Comparison of ENCODE assay signal across 8 cellular contexts in genomic region chr6:33073431-33073871, GRCh38. TPM values are rescaled to one million over a fixed set of nuclear protein-coding genes. Genes with fewer than 3 reads are reported as not detected.
DNase-seq lines count a peak whose midpoint lies in the region; ATAC-seq and TF ChIP-seq lines count a peak whose summit lies in the region.

Gene HLA-DPA1 (minus strand): TSS chr6:33073649.

- no peak for TF ChIP-seq CTCF in CD4-positive, alpha-beta T cell (IDR thresholded peaks at IDR 0.05)
- no peak for TF ChIP-seq CTCF in mucosa of descending colon (IDR thresholded peaks at IDR 0.05)

- peak; percentile 73 for ATAC-seq in CD4-positive, alpha-beta T cell (ENCODE audit: poor library complexity)
- ATAC-seq in GM19035 (IDR thresholded peaks at IDR 0.05; ENCODE audit: unreplicated experiment) (peak; percentile 49), HG03108 (IDR thresholded peaks at IDR 0.05; ENCODE audit: unreplicated experiment) (peak; percentile 71), mucosa of descending colon (peak; percentile 80)

- no peaks in the 10 kb centered on the region for H3K9me3 ChIP-seq in CD4-positive, alpha-beta T cell (ENCODE audit: control insufficient read depth, low read length)
- no peaks in the 10 kb centered on the region for H3K9me3 ChIP-seq in mucosa of descending colon

- H3K36me3 ChIP-seq in mucosa of descending colon (ENCODE audit: low read depth) = no peaks in the 10 kb centered on the region

- no peak within 1 kb of the TSS for H3K27ac ChIP-seq in CD4-positive, alpha-beta T cell (ENCODE audit: low read depth, low read length)

- H3K4me3 ChIP-seq in mucosa of descending colon = no peak within 1 kb of the TSS

- intact Hi-C loops in CD4-positive, alpha-beta T cell (cut with DNase I, micrococcal nuclease) = no loop called here
- intact Hi-C loops in dendritic cell treated with granulocyte-macrophage colony-stimulating factor and Interleukin-4, amounts not matched to agents 40 ng/mL and 50 ng/mL, for 4 days (cut with micrococcal nuclease) = loop anchor here (2.0 kb wide), 1 partner anchor 45 kb away; no protein-coding TSS in a partner anchor
- intact Hi-C loops in mucosa of descending colon (cut with DNase I, micrococcal nuclease) = loop anchor here (10.0 kb wide), 1 partner anchor 59 kb away; no protein-coding TSS in a partner anchor

- no peaks in the 10 kb centered on the region for H3K4me1 ChIP-seq in mucosa of descending colon (ENCODE audit: low read depth)

- peaks cover 4% of the 10 kb centered on the region for H3K27me3 Mint-ChIP-seq in CD4-positive, alpha-beta T cell
- peaks cover 9% of the 10 kb centered on the region for H3K27me3 Mint-ChIP-seq in T-helper 1 cell treated with Interleukin-12 subunit alpha and Interleukin-12 subunit beta and Interleukin-4 antibody, amounts not matched to agents 30 μg/mL and 1 μg/mL, for 36 hours (ENCODE audit: low read depth)
- no peaks in the 10 kb centered on the region for H3K27me3 Mint-ChIP-seq in dendritic cell treated with granulocyte-macrophage colony-stimulating factor and Interleukin-4, amounts not matched to agents 40 ng/mL and 50 ng/mL, for 4 days

- no peaks in the 10 kb centered on the region for H3K9me3 Mint-ChIP-seq in CD4-positive, alpha-beta T cell
- H3K9me3 Mint-ChIP-seq in T-helper 1 cell treated with Interleukin-12 subunit alpha and Interleukin-12 subunit beta and Interleukin-4 antibody, amounts not matched to agents 30 μg/mL and 1 μg/mL, for 36 hours = no peaks in the 10 kb centered on the region
- H3K9me3 Mint-ChIP-seq in dendritic cell treated with granulocyte-macrophage colony-stimulating factor and Interleukin-4, amounts not matched to agents 40 ng/mL and 50 ng/mL, for 4 days = no peaks in the 10 kb centered on the region

- CTCF ChIA-PET in CD4-positive, alpha-beta T cell (lab: Charles Lee) = interaction anchor here (1.7 kb wide), 1 partner anchor 175 kb away, joined by 4 read pairs; no protein-coding TSS in a partner anchor

- DNase-seq in CD4-positive, alpha-beta T cell = peak in 3 of 10 experiments; percentile 10 to 32 (median 18)
- DNase-seq in mucosa of descending colon (peak in 1 of 3 donors; percentile 59), NCI-H1436 (lab: John Stamatoyannopoulos, UW) (no peak), LoVo (ENCODE audit: low spot score) (no peak)

- POLR2A ChIA-PET in CD4-positive, alpha-beta T cell (lab: Charles Lee) = interaction anchor here (0.7 to 2.4 kb wide), 5 partner anchors 45 to 344 kb away, joined by 3 to 12 read pairs (median 4); partner anchors contain the start of gene CUTA

- peaks cover 53% of the 10 kb centered on the region for H3K4me1 Mint-ChIP-seq in CD4-positive, alpha-beta T cell (ENCODE audit: low read depth)
- peaks cover 51% of the 10 kb centered on the region for H3K4me1 Mint-ChIP-seq in T-helper 1 cell treated with Interleukin-12 subunit alpha and Interleukin-12 subunit beta and Interleukin-4 antibody, amounts not matched to agents 30 μg/mL and 1 μg/mL, for 36 hours (ENCODE audit: low read depth)
- peaks cover 33% of the 10 kb centered on the region for H3K4me1 Mint-ChIP-seq in dendritic cell treated with granulocyte-macrophage colony-stimulating factor and Interleukin-4, amounts not matched to agents 40 ng/mL and 50 ng/mL, for 4 days (ENCODE audit: low read depth)

- H3K27me3 ChIP-seq in CD4-positive, alpha-beta T cell (ENCODE audit: control insufficient read depth, insufficient read depth, low read length) = no peaks in the 10 kb centered on the region

- peak within 1 kb of the TSS; percentile 71 for H3K27ac Mint-ChIP-seq in CD4-positive, alpha-beta T cell
- peak within 1 kb of the TSS; percentile 82 for H3K27ac Mint-ChIP-seq in T-helper 1 cell treated with Interleukin-12 subunit alpha and Interleukin-12 subunit beta and Interleukin-4 antibody, amounts not matched to agents 30 μg/mL and 1 μg/mL, for 36 hours
- peak within 1 kb of the TSS; percentile 97 for H3K27ac Mint-ChIP-seq in dendritic cell treated with granulocyte-macrophage colony-stimulating factor and Interleukin-4, amounts not matched to agents 40 ng/mL and 50 ng/mL, for 4 days

- H3K4me3 Mint-ChIP-seq in CD4-positive, alpha-beta T cell = peak within 1 kb of the TSS; percentile 90
- H3K4me3 Mint-ChIP-seq in T-helper 1 cell treated with Interleukin-12 subunit alpha and Interleukin-12 subunit beta and Interleukin-4 antibody, amounts not matched to agents 30 μg/mL and 1 μg/mL, for 36 hours = peak within 1 kb of the TSS; percentile 89
- peak within 1 kb of the TSS; percentile 95 for H3K4me3 Mint-ChIP-seq in dendritic cell treated with granulocyte-macrophage colony-stimulating factor and Interleukin-4, amounts not matched to agents 40 ng/mL and 50 ng/mL, for 4 days

- H3K36me3 Mint-ChIP-seq in CD4-positive, alpha-beta T cell (ENCODE audit: low read depth) = peaks cover 11% of the 10 kb centered on the region
- peaks cover 15% of the 10 kb centered on the region for H3K36me3 Mint-ChIP-seq in T-helper 1 cell treated with Interleukin-12 subunit alpha and Interleukin-12 subunit beta and Interleukin-4 antibody, amounts not matched to agents 30 μg/mL and 1 μg/mL, for 36 hours (ENCODE audit: low read depth)
- peaks cover 81% of the 10 kb centered on the region for H3K36me3 Mint-ChIP-seq in dendritic cell treated with granulocyte-macrophage colony-stimulating factor and Interleukin-4, amounts not matched to agents 40 ng/mL and 50 ng/mL, for 4 days (ENCODE audit: low read depth)

RNA-seq across cellular contexts. Expression of gene HLA-DPA1, which starts in this region (rescaled TPM):
- 10 to 100 TPM; 19.4 to 19.9 TPM for total RNA-seq in CD4-positive, alpha-beta T cell
- total RNA-seq in mucosa of descending colon = 10 to 100 TPM; 46.6 to 62.0 (median 49.9) TPM

Comparison
In these comparisons a context has a peak if more than half of its experiments do, and no peak if none do; other contexts are left out.
1. intact Hi-C loops: an anchor here in dendritic cell treated with granulocyte-macrophage colony-stimulating factor and Interleukin-4, amounts not matched to agents 40 ng/mL and 50 ng/mL, for 4 days (2.0 kb wide) and mucosa of descending colon (10.0 kb wide); none called in CD4-positive, alpha-beta T cell.